ENCODE assay signal across 30 cellular contexts in the genomic region with DNA sequence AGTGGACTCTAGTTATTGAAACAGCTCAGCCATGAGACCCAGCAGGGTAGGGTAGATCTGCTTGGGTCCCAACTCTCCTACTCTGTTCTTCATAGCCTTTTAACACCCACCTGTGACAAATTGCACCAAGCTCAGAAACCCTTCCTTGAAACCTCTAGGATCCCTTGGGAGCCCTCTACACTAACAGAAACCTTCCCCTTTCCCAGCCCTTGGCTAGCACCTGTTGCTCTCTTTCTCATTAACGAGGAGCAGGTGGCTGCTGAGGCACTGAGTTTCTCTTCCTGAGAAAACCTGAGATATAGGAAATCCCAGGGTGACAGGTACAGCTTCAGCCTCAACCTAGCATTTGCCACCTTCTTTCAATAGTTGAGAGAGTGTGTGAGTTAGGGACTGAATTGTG.
A peak's percentile ranks its signal among the peaks of the same experiment; 100 is the strongest.
DNase-seq lines count a peak whose midpoint lies in the region; TF ChIP-seq lines count a peak whose summit lies in the region.
"Had no signal": no experiment of that assay in that cellular context is flagged by ENCODE, and none has a peak within 500 bp of the region (broad histone marks: within the 10 kb centered on the region; RNA-seq: fewer than 3 reads in every experiment).

No MANE protein-coding gene starts in this region.

- H3K27ac ChIP-seq in esophagus muscularis mucosa (replicated peaks in 1 of 4): no peak overlapping the region
- H3K27ac ChIP-seq: 22Rv1; BLaER1 treated with 17β-estradiol and CSF1 and Interleukin-3, amounts not matched to agents 10 nM and 100 nM; left lung; neural progenitor cell; pancreas had no signal

- no peaks in the 10 kb centered on the region for H3K4me1 ChIP-seq in esophagus muscularis mucosa
- H3K4me1 ChIP-seq: Caco-2, left lung, neural progenitor cell, pancreas had no signal

- TF ChIP-seq CTCF in esophagus muscularis mucosa (IDR thresholded peaks at IDR 0.05): no peak

- no peak overlapping the region for H3K4me3 ChIP-seq in esophagus muscularis mucosa
- H3K4me3 ChIP-seq: BLaER1 treated with 17β-estradiol and CSF1 and Interleukin-3, amounts not matched to agents 10 nM and 100 nM; GM12878; left lung; neural progenitor cell; pancreas had no signal

- no peak for TF ChIP-seq POLR2A in esophagus muscularis mucosa (IDR thresholded peaks at IDR 0.05; ENCODE audit: low read depth)

- TF ChIP-seq EP300 in esophagus muscularis mucosa (IDR thresholded peaks at IDR 0.05): no peak

- 36% methylated on average over 1 of the region's 1 CpG for WGBS in esophagus muscularis mucosa

- intact Hi-C loops in esophagus muscularis mucosa (cut with DNase I): no loop called here

- DNase-seq in DMS 273 (lab: John Stamatoyannopoulos, UW; ENCODE audit: unreplicated experiment): peak; percentile 25
- no peak for DNase-seq in DMS 273 treated with DMSO at 0.1 percent for 48 hours (lab: John Stamatoyannopoulos, UW)
- peak; percentile 98 for DNase-seq in NCI-H1436 (lab: John Stamatoyannopoulos, UW)
- DNase-seq in NCI-H2171 (lab: John Stamatoyannopoulos, UW): peak; percentile 79
- peak; percentile 53 for DNase-seq in esophagus muscularis mucosa (ENCODE audit: extremely low spot score)
- DNase-seq in globus pallidus (ENCODE audit: low spot score): no peak
- DNase-seq in NCI-H1048 (lab: John Stamatoyannopoulos, UW): no peak
- no peak for DNase-seq in SK-N-DZ (ENCODE audit: low spot score)
- DNase-seq: activated CD4-positive, alpha-beta T cell treated with anti-CD3 and anti-CD28 coated beads, Interleukin-2, amount 50 U/mL, for 4 hours; activated CD8-positive, alpha-beta memory T cell treated with anti-CD3 and anti-CD28 coated beads, Interleukin-2, amount 10 ng/mL, durations not matched to agents 7 days and 5 days; activated T-cell treated with anti-CD3 and anti-CD28 coated beads, Interleukin-2, amount 50 U/mL, for 4 hours; Caco-2; caudate nucleus; endodermal cell; foreskin fibroblast; head of caudate nucleus; islet precursor cell; left lung; mesenchymal stem cell; NCI-H1694; pancreas; Right ventricle myocardium superior; small intestine; stimulated activated CD4-positive, alpha-beta T cell treated with anti-CD3 and anti-CD28 coated beads, Interleukin-1b, Interleukin-23, amount 100 ng/mL, for 48 hours; stimulated activated naive CD4-positive, alpha-beta T cell treated with Interleukin-2 at 50 U/mL for 16 hours; T-helper 2 cell had no signal

- H3K36me3 ChIP-seq in esophagus muscularis mucosa: no peaks in the 10 kb centered on the region
- H3K36me3 ChIP-seq: BLaER1 treated with 17β-estradiol and CSF1 and Interleukin-3, amounts not matched to agents 10 nM and 100 nM; left lung; neural progenitor cell; pancreas had no signal

- H3K27me3 ChIP-seq in esophagus muscularis mucosa: no peaks in the 10 kb centered on the region
- H3K27me3 ChIP-seq: BLaER1 treated with 17β-estradiol and CSF1 and Interleukin-3, amounts not matched to agents 10 nM and 100 nM; left lung; neural progenitor cell; pancreas had no signal

- peaks cover 0 to 9% (median 4%) of the 10 kb centered on the region in 4 donors for H3K9me3 ChIP-seq in esophagus muscularis mucosa
- H3K9me3 ChIP-seq: Caco-2, pancreas had no signal

Comparison
In these comparisons a context has a peak if more than half of its experiments do, and no peak if none do; other contexts are left out.
1. DNase-seq: peak in DMS 273 (single experiment), NCI-H1436 (single experiment), NCI-H2171 (single experiment) and esophagus muscularis mucosa (single experiment); none in DMS 273 treated with DMSO at 0.1 percent for 48 hours (single experiment), globus pallidus (single experiment), NCI-H1048 (single experiment) and SK-N-DZ (single experiment).